ENCODE assay signal across 9 cellular contexts in the genomic region with DNA sequence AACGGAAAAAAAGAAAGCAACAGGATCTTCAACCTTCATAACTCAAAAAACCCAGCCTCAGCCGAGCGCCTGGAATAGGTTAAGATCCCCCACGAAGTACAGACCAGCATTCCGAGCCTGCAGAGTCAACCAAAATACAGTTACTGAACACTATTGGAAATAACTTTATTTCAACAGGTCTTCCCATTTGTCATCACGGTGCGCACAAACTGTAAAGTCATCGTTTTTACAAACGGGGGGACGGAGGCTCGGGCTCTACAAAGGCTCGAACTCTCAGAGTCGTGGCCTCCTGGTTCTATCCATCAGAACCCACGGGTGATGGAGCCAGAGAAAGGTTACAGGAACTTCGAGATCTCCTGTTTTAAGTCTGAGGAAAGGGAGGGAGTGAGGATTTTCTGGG. TPM values are rescaled to one million over a fixed set of nuclear protein-coding genes. Genes with fewer than 3 reads are reported as not detected.
DNase-seq lines count a peak whose midpoint lies in the region; ATAC-seq, FAIRE-seq and TF ChIP-seq lines count a peak whose summit lies in the region.
"Had no signal": no experiment of that assay in that cellular context is flagged by ENCODE, and none has a peak within 500 bp of the region (broad histone marks: within the 10 kb centered on the region; RNA-seq: fewer than 3 reads in every experiment).

No MANE protein-coding gene starts in this region.

- peaks cover 27 to 55% (median 44%) of the 10 kb centered on the region in 7 donors for H3K4me1 Mint-ChIP-seq in naive thymus-derived CD4-positive, alpha-beta T cell

- POLR2A ChIA-PET in H1 (lab: Charles Lee; ENCODE audit: partially characterized antibody) = interaction anchor here (0.6 to 11.1 kb wide), 14 partner anchors 8 to 59 kb away, joined by 3 to 82 read pairs (median 9); a partner anchor contains a TSS
- POLR2A ChIA-PET in naive thymus-derived CD4-positive, alpha-beta T cell (lab: Charles Lee) = interaction anchor here (0.9 to 1.7 kb wide), 7 partner anchors 9 to 117 kb away, joined by 3 to 15 read pairs (median 6); a partner anchor contains a TSS

- DNase-seq in NOMO-1 (lab: John Stamatoyannopoulos, UW; ENCODE audit: unreplicated experiment in 2 of 2) (peak; percentile 21 to 30), NOMO-1 treated with dmso at 0.1 percent for 144 hours (lab: John Stamatoyannopoulos, UW; ENCODE audit: unreplicated experiment) (no peak), RWPE2 (ENCODE audit: low spot score) (no peak), H1 (ENCODE audit: low read depth in 1 of 2, low spot score in 2 of 2) (no peak), Ammon's horn (ENCODE audit: low spot score) (no peak)
- DNase-seq in naive thymus-derived CD4-positive, alpha-beta T cell = peak in 6 of 9 donors; percentile 15 to 30 (median 19)

- peak overlapping the region; percentile 97 to 100 (median 99) for H3K4me3 Mint-ChIP-seq in naive thymus-derived CD4-positive, alpha-beta T cell

- H3K23ac ChIP-seq in H1 (ENCODE audit: insufficient read length) = no peak overlapping the region

- peaks cover 0 to 6% (median 0%) of the 10 kb centered on the region in 5 donors for H3K27me3 Mint-ChIP-seq in naive thymus-derived CD4-positive, alpha-beta T cell

- peaks cover 0 to 5% (median 0%) of the 10 kb centered on the region in 11 donors for H3K9me3 Mint-ChIP-seq in naive thymus-derived CD4-positive, alpha-beta T cell

- peaks cover 3 to 16% (median 7%) of the 10 kb centered on the region in 5 donors for H3K36me3 Mint-ChIP-seq in naive thymus-derived CD4-positive, alpha-beta T cell

- peaks cover 7% of the 10 kb centered on the region; the same call in 1 of the 2 replicates for H3K23me2 ChIP-seq in H1 (ENCODE audit: low read depth, low read length)

- no peak for FAIRE-seq in H1 (lab: Jason Lieb, UNC)
- FAIRE-seq: endometrium had no signal

- H4K91ac ChIP-seq in H1 (replicated peaks; ENCODE audit: insufficient read length, low read length) = peak overlapping the region; percentile 94

- peak overlapping the region; percentile 88 for H4K5ac ChIP-seq in H1 (ENCODE audit: insufficient read length, low read depth, low read length)

- H3K27me3 ChIP-seq in RWPE2 (ENCODE audit: insufficient read depth, poor library complexity, severe bottlenecking) = no peaks in the 10 kb centered on the region
- no peaks in the 10 kb centered on the region; a peak in 1 of 7 replicates for H3K27me3 ChIP-seq in H1 (replicated peaks in 1 of 4; ENCODE audit: control insufficient read depth in 3 of 4, extremely low read depth in 1 of 4, insufficient read depth in 3 of 4, low read length in 3 of 4)
- no peaks in the 10 kb centered on the region for H3K27me3 ChIP-seq in naive thymus-derived CD4-positive, alpha-beta T cell (ENCODE audit: control insufficient read depth in 2 of 2, insufficient read depth in 2 of 2, low read length in 2 of 2)

- H3K14ac ChIP-seq in H1 (ENCODE audit: insufficient read length) = no peak overlapping the region

- no peak for TF ChIP-seq RAD21 in H1 (IDR thresholded peaks at IDR 0.05 in 1 of 2, conservative IDR thresholded peaks at IDR 0.05 in 1 of 2; ENCODE audit: low read depth in 2 of 2, low read length in 2 of 2)

- no peak overlapping the region for H2AFZ ChIP-seq in H1 (ENCODE audit: low read length)

- H2BK120ac ChIP-seq in H1 (replicated peaks; ENCODE audit: low read depth, low read length) = peak overlapping the region; percentile 22

- H2BK12ac ChIP-seq in H1 (ENCODE audit: low read depth, low read length) = peak overlapping the region; percentile 70; the same call in 1 of the 2 replicates

- H3K18ac ChIP-seq in H1 (ENCODE audit: extremely low read depth, low read length) = peak overlapping the region; percentile 96; the same call in 1 of the 2 replicates

- H3K4me1 ChIP-seq in RWPE2 (ENCODE audit: insufficient read depth, poor library complexity, severe bottlenecking) (peaks cover 13% of the 10 kb centered on the region), H1 (replicated peaks in 1 of 4; ENCODE audit: control insufficient read depth in 3 of 4, insufficient read depth in 4 of 4, low read length in 3 of 4) (peaks cover under 1 to 6% (median 5%) of the 10 kb centered on the region in 4 experiments; a peak in 6 of 7 replicates)
- peaks cover 29 to 31% of the 10 kb centered on the region in 2 donors for H3K4me1 ChIP-seq in naive thymus-derived CD4-positive, alpha-beta T cell (ENCODE audit: control insufficient read depth in 2 of 2, insufficient read depth in 2 of 2, low read length in 2 of 2)

- H3K9me3 ChIP-seq in RWPE2 (ENCODE audit: severe bottlenecking) (no peaks in the 10 kb centered on the region), H1 (ENCODE audit: insufficient read depth in 2 of 2, low read depth in 1 of 2, low read length in 1 of 2) (no peaks in the 10 kb centered on the region)
- H3K9me3 ChIP-seq in naive thymus-derived CD4-positive, alpha-beta T cell (ENCODE audit: control insufficient read depth in 2 of 3, low read length in 3 of 3) = no peaks in the 10 kb centered on the region

- WGBS in H1 (ENCODE audit: extremely low coverage in 1 of 2, insufficient coverage in 1 of 2, insufficient read length in 1 of 2, insufficient replicate concordance in 2 of 2, low coverage in 1 of 2, low lambda C conversion rate in 2 of 2, missing lambda C conversion rate in 1 of 2), 2 experiments = 2% methylated on average over 15 of the region's 15 CpGs; no CpG with 5 or more reads in 1 of the 2 experiments

- ATAC-seq in RWPE2 (ENCODE audit: low read depth) = no peak
- no peak for ATAC-seq in naive thymus-derived CD4-positive, alpha-beta T cell
- no peak for ATAC-seq in HG02623 (IDR thresholded peaks at IDR 0.05; ENCODE audit: unreplicated experiment)
- no peak for ATAC-seq in GM21717 (IDR thresholded peaks at IDR 0.05; ENCODE audit: unreplicated experiment)

- peak overlapping the region; percentile 86 to 99 (median 94) for H3K9ac ChIP-seq in H1 (replicated peaks in 1 of 4; ENCODE audit: extremely low read depth in 1 of 4, low read depth in 3 of 4, low read length in 3 of 4)

- CTCF ChIA-PET in H1 (lab: Charles Lee; ENCODE audit: partially characterized antibody) = no interaction called here
- CTCF ChIA-PET in naive thymus-derived CD4-positive, alpha-beta T cell (lab: Charles Lee) = no interaction called here

- intact Hi-C loops in naive thymus-derived CD4-positive, alpha-beta T cell (cut with micrococcal nuclease) = loop anchor here (1.0 to 2.0 kb wide), 3 partner anchors 21 to 34 kb away; no protein-coding TSS in a partner anchor

- H3K4me2 ChIP-seq in H1 (ENCODE audit: insufficient read depth in 1 of 2, low read depth in 2 of 2, low read length in 2 of 2) = peak overlapping the region; percentile 82 to 92

- H4K20me1 ChIP-seq in H1 (replicated peaks in 1 of 2; ENCODE audit: control insufficient read depth in 1 of 2, insufficient read depth in 2 of 2, low read length in 2 of 2) = peaks cover 17 to 18% of the 10 kb centered on the region in 2 experiments

- no peak overlapping the region for H2BK20ac ChIP-seq in H1 (ENCODE audit: low read length)

- peak overlapping the region; percentile 98 for H3K56ac ChIP-seq in H1 (replicated peaks; ENCODE audit: insufficient read length, low read depth, low read length)

- H3K27ac ChIP-seq in RWPE2 (ENCODE audit: poor library complexity, severe bottlenecking) (peak overlapping the region; percentile 90), H1 (ENCODE audit: low read depth, low read length) (peak overlapping the region; percentile 98)
- peak overlapping the region; percentile 98 for H3K27ac ChIP-seq in naive thymus-derived CD4-positive, alpha-beta T cell (ENCODE audit: low read depth, low read length)

- H2AK5ac ChIP-seq in H1 (ENCODE audit: low read depth, low read length) = peak overlapping the region; percentile 91

- peak overlapping the region; percentile 97 to 100 (median 99) for H3K27ac Mint-ChIP-seq in naive thymus-derived CD4-positive, alpha-beta T cell

- no peak for TF ChIP-seq EP300 in H1 (IDR thresholded peaks at IDR 0.05; ENCODE audit: borderline replicate concordance in 1 of 2, low read depth in 2 of 2, low read length in 2 of 2)

- no peak overlapping the region for H2BK15ac ChIP-seq in H1 (ENCODE audit: low read length)

- H3K36me3 ChIP-seq in RWPE2 (ENCODE audit: low read depth) (peaks cover 51% of the 10 kb centered on the region), H1 (ENCODE audit: control insufficient read depth in 2 of 4, insufficient read depth in 4 of 4, low read length in 3 of 4) (no peaks in the 10 kb centered on the region; a peak in 1 of 8 replicates)
- peaks cover 0 to 13% (median 0%) of the 10 kb centered on the region in 3 experiments for H3K36me3 ChIP-seq in naive thymus-derived CD4-positive, alpha-beta T cell (ENCODE audit: control insufficient read depth in 2 of 3, insufficient read depth in 3 of 3, low read length in 3 of 3)

- peak overlapping the region; percentile 84 for H3K4me3 ChIP-seq in RWPE2 (ENCODE audit: severe bottlenecking)
- H3K4me3 ChIP-seq in H1 (ENCODE audit: extremely low read depth in 1 of 4, insufficient read depth in 2 of 4, low read depth in 3 of 4, low read length in 4 of 4) = peak overlapping the region; percentile 74 to 100 (median 97)
- peak overlapping the region; percentile 100 for H3K4me3 ChIP-seq in naive thymus-derived CD4-positive, alpha-beta T cell (ENCODE audit: low read length)

- no peak for TF ChIP-seq POLR2A in H1 (IDR thresholded peaks at IDR 0.05; ENCODE audit: control extremely low read depth in 1 of 2, low read depth in 2 of 2, low read length in 2 of 2)

- peaks cover 54 to 59% of the 10 kb centered on the region in 2 experiments for H3K79me2 ChIP-seq in H1 (ENCODE audit: control insufficient read depth in 1 of 2, insufficient read depth in 2 of 2, low read length in 2 of 2)

- no peaks in the 10 kb centered on the region; the same call in 1 of the 2 replicates for H3K79me1 ChIP-seq in H1 (ENCODE audit: low read depth, low read length)

- H3K4ac ChIP-seq in H1 (replicated peaks; ENCODE audit: insufficient read length, low read depth, low read length) = no peak overlapping the region

- no peak for TF ChIP-seq CTCF in RWPE2 (IDR thresholded peaks at IDR 0.05; ENCODE audit: poor library complexity, severe bottlenecking)
- TF ChIP-seq CTCF in H1 (IDR thresholded peaks at IDR 0.05; ENCODE audit: control extremely low read depth in 1 of 3, insufficient read depth in 1 of 3, low read depth in 1 of 3, low read length in 3 of 3) = no peak

- H2BK5ac ChIP-seq in H1 (ENCODE audit: low read depth, low read length) = peak overlapping the region; percentile 98

- H4K8ac ChIP-seq in H1 (ENCODE audit: extremely low read depth, insufficient read depth, low read length) = peak overlapping the region; percentile 100

RNA-seq across cellular contexts. Expression of a gene that starts 1.1 kb away (rescaled TPM):
- total RNA-seq in H1 (2021; fragmentation: NEBNext Ultra II Directional; extraction: Animal tissue kit (Norgen Biotek cat#: 25700)) = 1,186 and 1,198 TPM in 2 replicates
- 366 and 559 TPM in 2 replicates for polyA plus RNA-seq in H1 (2011; rRNA removed)
- polyA plus RNA-seq in H1 (2011; cell fraction: cytosol; rRNA removed) = 1,113 TPM
- 216 TPM for polyA plus RNA-seq in H1 (2011; cell fraction: nucleus; rRNA removed)
- polyA plus RNA-seq in H1 (2012, experiment 1 of 2) = 983 to 1,666 TPM (median 1,204 TPM) in 4 replicates
- 617 TPM for polyA plus RNA-seq in H1 (2012, experiment 2 of 2)
- polyA plus RNA-seq in H1 (2013, experiment 1 of 2) = 631 TPM
- 696 TPM for polyA plus RNA-seq in H1 (2013, experiment 2 of 2)
- polyA minus RNA-seq in H1 (2011; rRNA and poly(A)+ RNA removed) = 566 and 613 TPM in 2 replicates
- 578 TPM for polyA minus RNA-seq in H1 (2011; cell fraction: cytosol; rRNA and poly(A)+ RNA removed)
- polyA minus RNA-seq in H1 (2011; cell fraction: nucleus; rRNA and poly(A)+ RNA removed) = 202 TPM
- total RNA-seq in naive thymus-derived CD4-positive, alpha-beta T cell = 100 to 1,000 TPM; 119 to 317 (median 127) TPM
- polyA plus RNA-seq in naive thymus-derived CD4-positive, alpha-beta T cell = 10 to 100 TPM; 30.6 to 37.3 TPM

RNA-seq across cellular contexts. Expression of a gene that starts 57.1 kb away (rescaled TPM):
- total RNA-seq in H1 (2021; fragmentation: NEBNext Ultra II Directional; extraction: Animal tissue kit (Norgen Biotek cat#: 25700)) = 51.9 and 57.1 TPM in 2 replicates
- polyA plus RNA-seq in H1 (2011; rRNA removed) = 25.7 and 32.8 TPM in 2 replicates
- polyA plus RNA-seq in H1 (2011; cell fraction: cytosol; rRNA removed) = 40.4 TPM
- 10.4 TPM for polyA plus RNA-seq in H1 (2011; cell fraction: nucleus; rRNA removed)
- 30.5 to 38.1 TPM (median 34.7 TPM) in 4 replicates for polyA plus RNA-seq in H1 (2012, experiment 1 of 2)
- 4.9 TPM for polyA plus RNA-seq in H1 (2012, experiment 2 of 2)
- 27.5 TPM for polyA plus RNA-seq in H1 (2013, experiment 1 of 2)
- polyA plus RNA-seq in H1 (2013, experiment 2 of 2) = 28.4 TPM
- polyA minus RNA-seq in H1 (2011; rRNA and poly(A)+ RNA removed) = 50.9 and 59.7 TPM in 2 replicates
- 29.9 TPM for polyA minus RNA-seq in H1 (2011; cell fraction: cytosol; rRNA and poly(A)+ RNA removed)
- polyA minus RNA-seq in H1 (2011; cell fraction: nucleus; rRNA and poly(A)+ RNA removed) = 17.3 TPM
- 10 to 100 TPM; 16.9 to 29.0 (median 20.9) TPM for total RNA-seq in naive thymus-derived CD4-positive, alpha-beta T cell
- 10 to 100 TPM; 20.0 to 24.3 TPM for polyA plus RNA-seq in naive thymus-derived CD4-positive, alpha-beta T cell

Comparison
In these comparisons a context has a peak if more than half of its experiments do, and no peak if none do; other contexts are left out.
1. DNase-seq: peak in NOMO-1 (2 of 2) and naive thymus-derived CD4-positive, alpha-beta T cell (6 of 9); none in NOMO-1 treated with dmso at 0.1 percent for 144 hours (single experiment), RWPE2 (single experiment), H1 (0 of 2) and Ammon's horn (single experiment).
2. Peak in every context shown above with its lines, with median percentiles within 50 percentile points of each other: H3K27ac ChIP-seq and H3K4me3 ChIP-seq.